Comparison of ENCODE assay signal across 1 cellular context in genomic region chr5:108212775-108213346, GRCh38.
TF ChIP-seq lines count a peak whose summit lies in the region.

No MANE protein-coding gene starts in this region.

TF ChIP-seq in K562, 482 proteins besides CTCF, POLR2A, EP300 and RAD21 (continued from another document):
- TF ChIP-seq PRDM10 (IDR thresholded peaks at IDR 0.05; ENCODE audit: partially characterized antibody) (peak; percentile 86), EGR1 (conservative IDR thresholded peaks at IDR 0.05) (peak; percentile 52), CBFA2T2 (conservative IDR thresholded peaks at IDR 0.05) (peak; percentile 50), CBFA2T3 (IDR thresholded peaks at IDR 0.05) (peak; percentile 71), NCOR1 (IDR thresholded peaks at IDR 0.05) (peak; percentile 27; the same call in 1 of the 2 replicates), RFX7 (CRISPR knock-in tag; IDR thresholded peaks at IDR 0.05) (no peak), ARID1B (IDR thresholded peaks at IDR 0.05) (peak; percentile 49), GATA2 (CRISPR knock-in tag; IDR thresholded peaks at IDR 0.05) (peak; percentile 75), TAL1 (IDR thresholded peaks at IDR 0.05) (peak; percentile 63), HDAC6 (IDR thresholded peaks at IDR 0.05; ENCODE audit: low read depth, low read length) (no peak), FOXJ2 (tag; IDR thresholded peaks at IDR 0.05) (0 out of 2 replicates have a peak, but pooled peaks have one; percentile 12), WHSC1 (IDR thresholded peaks at IDR 0.05; ENCODE audit: low read length) (no peak), TCF3 (CRISPR knock-in tag; IDR thresholded peaks at IDR 0.05) (peak; percentile 82), PKNOX1 (IDR thresholded peaks at IDR 0.05) (0 out of 2 replicates have a peak, but pooled peaks have one; percentile 4), FOXK2 (conservative IDR thresholded peaks at IDR 0.05 in 1 of 2, IDR thresholded peaks at IDR 0.05 in 1 of 2; ENCODE audit: low read depth in 2 of 2) (peak; percentile 42 to 62; a peak in 2 of 4 replicates), FOXA1 (IDR thresholded peaks at IDR 0.05; ENCODE audit: borderline replicate concordance) (peak; percentile 32; the same call in 1 of the 2 replicates), FOXA3 (CRISPR knock-in tag; conservative IDR thresholded peaks at IDR 0.05 in 1 of 2, IDR thresholded peaks at IDR 0.05 in 1 of 2) (peak; percentile 90 to 96)
